In genomic region chr3:129554356-129555120, GRCh38 we compare ENCODE assay signal across 10 cellular contexts. TPM values are rescaled to one million over a fixed set of nuclear protein-coding genes. Genes with fewer than 3 reads are reported as not detected.
A peak's percentile ranks its signal among the peaks of the same experiment; 100 is the strongest.
DNase-seq lines count a peak whose midpoint lies in the region; ATAC-seq and TF ChIP-seq lines count a peak whose summit lies in the region.
"Had no signal": no experiment of that assay in that cellular context is flagged by ENCODE, and none has a peak within 500 bp of the region (broad histone marks: within the 10 kb centered on the region; RNA-seq: fewer than 3 reads in every experiment).

No MANE protein-coding gene starts in this region.

- H3K36me3 ChIP-seq in CD8-positive, alpha-beta memory T cell (ENCODE audit: insufficient read depth, low read length): no peaks in the 10 kb centered on the region

- H3K4me3 ChIP-seq in CD8-positive, alpha-beta memory T cell (ENCODE audit: low read length): no peak overlapping the region
- no peak overlapping the region for H3K4me3 ChIP-seq in NB4 (ENCODE audit: low read depth, low read length)
- H3K4me3 ChIP-seq: PC-9, suprapubic skin had no signal

- H3K36me3 Mint-ChIP-seq in CD8-positive, alpha-beta memory T cell: peaks cover 0 to 20% (median 8%) of the 10 kb centered on the region in 3 donors
- peaks cover 13% of the 10 kb centered on the region for H3K36me3 Mint-ChIP-seq in central memory CD8-positive, alpha-beta T cell (ENCODE audit: insufficient read depth)
- H3K36me3 Mint-ChIP-seq in natural killer cell treated with Interleukin-12 subunit alpha and Interleukin-12 subunit beta and Interleukin-15 and Interleukin-18, amount 100 ng/mL, for 72 hours: no peaks in the 10 kb centered on the region

- POLR2A ChIA-PET in CD8-positive, alpha-beta memory T cell (lab: Charles Lee): interaction anchor here (1.1 kb wide), 2 partner anchors 23 to 39 kb away, joined by 3 to 4 read pairs; no protein-coding TSS in a partner anchor

- H3K4me1 ChIP-seq in CD8-positive, alpha-beta memory T cell (ENCODE audit: insufficient read depth, low read length): peaks cover 21% of the 10 kb centered on the region

- no peak for DNase-seq in CD8-positive, alpha-beta memory T cell
- DNase-seq in NB4 (ENCODE audit: low read depth) (peak; percentile 38), G401 (ENCODE audit: low spot score) (no peak), AG20443 (ENCODE audit: low spot score) (no peak)
- no peak for DNase-seq in central memory CD8-positive, alpha-beta T cell (ENCODE audit: low spot score in 2 of 2)
- DNase-seq in natural killer cell treated with Interleukin-12 subunit alpha and Interleukin-12 subunit beta and Interleukin-15 and Interleukin-18, amount 100 ng/mL, for 72 hours (ENCODE audit: low spot score): no peak
- DNase-seq in activated CD8-positive, alpha-beta memory T cell treated with anti-CD3 and anti-CD28 coated beads, Interleukin-2, amount 50 U/mL, for 4 hours: no peak
- DNase-seq: PC-9 had no signal

- H3K4me3 Mint-ChIP-seq in CD8-positive, alpha-beta memory T cell: peak overlapping the region in 1 of 7 donors; percentile 20
- peak overlapping the region; percentile 29 for H3K4me3 Mint-ChIP-seq in central memory CD8-positive, alpha-beta T cell
- H3K4me3 Mint-ChIP-seq in natural killer cell treated with Interleukin-12 subunit alpha and Interleukin-12 subunit beta and Interleukin-15 and Interleukin-18, amount 100 ng/mL, for 72 hours: peak overlapping the region; percentile 9

- no peaks in the 10 kb centered on the region for H3K27me3 ChIP-seq in CD8-positive, alpha-beta memory T cell (ENCODE audit: insufficient read depth, low read length, poor library complexity, severe bottlenecking)
- H3K27me3 ChIP-seq: suprapubic skin had no signal

- H3K9me3 ChIP-seq in CD8-positive, alpha-beta memory T cell (ENCODE audit: low read length): no peaks in the 10 kb centered on the region
- H3K9me3 ChIP-seq: suprapubic skin had no signal

- no peak for TF ChIP-seq CTCF in NB4 (IDR thresholded peaks at IDR 0.05; ENCODE audit: low read depth, low read length)

- in situ Hi-C loops in G401 (cut with HindIII; ENCODE audit: low sequenced_read_pairs): no loop called here

- H3K27ac Mint-ChIP-seq in CD8-positive, alpha-beta memory T cell: peak overlapping the region in 5 of 8 donors; percentile 17 to 92 (median 48)
- peak overlapping the region; percentile 63 for H3K27ac Mint-ChIP-seq in central memory CD8-positive, alpha-beta T cell (ENCODE audit: low read depth)
- H3K27ac Mint-ChIP-seq in natural killer cell treated with Interleukin-12 subunit alpha and Interleukin-12 subunit beta and Interleukin-15 and Interleukin-18, amount 100 ng/mL, for 72 hours: peak overlapping the region in 1 of 2 donors; percentile 53

- peaks cover 29 to 37% (median 33%) of the 10 kb centered on the region in 3 donors for H3K4me1 Mint-ChIP-seq in CD8-positive, alpha-beta memory T cell
- H3K4me1 Mint-ChIP-seq in central memory CD8-positive, alpha-beta T cell: peaks cover 40% of the 10 kb centered on the region
- H3K4me1 Mint-ChIP-seq in natural killer cell treated with Interleukin-12 subunit alpha and Interleukin-12 subunit beta and Interleukin-15 and Interleukin-18, amount 100 ng/mL, for 72 hours (ENCODE audit: low read depth in 2 of 2): peaks cover 29 to 31% of the 10 kb centered on the region in 2 donors

- CTCF ChIA-PET in CD8-positive, alpha-beta memory T cell (lab: Charles Lee): interaction anchor here (0.6 to 1.8 kb wide), 5 partner anchors 22 to 298 kb away, joined by 3 to 5 read pairs (median 3); no protein-coding TSS in a partner anchor

- ATAC-seq in central memory CD8-positive, alpha-beta T cell (replicated peaks; ENCODE audit: extremely low read depth, poor library complexity, severe bottlenecking): no peak
- no peak for ATAC-seq in natural killer cell treated with Interleukin-12 subunit alpha and Interleukin-12 subunit beta and Interleukin-15 and Interleukin-18, amount 100 ng/mL, for 72 hours
- ATAC-seq in HG03521 (IDR thresholded peaks at IDR 0.05; ENCODE audit: unreplicated experiment): no peak

- no peak overlapping the region for H3K27ac ChIP-seq in CD8-positive, alpha-beta memory T cell (ENCODE audit: low read depth, low read length)
- H3K27ac ChIP-seq: PC-9, suprapubic skin had no signal

- H3K9me3 Mint-ChIP-seq in CD8-positive, alpha-beta memory T cell: no peaks in the 10 kb centered on the region
- no peaks in the 10 kb centered on the region for H3K9me3 Mint-ChIP-seq in central memory CD8-positive, alpha-beta T cell
- H3K9me3 Mint-ChIP-seq in natural killer cell treated with Interleukin-12 subunit alpha and Interleukin-12 subunit beta and Interleukin-15 and Interleukin-18, amount 100 ng/mL, for 72 hours: no peaks in the 10 kb centered on the region

- H3K27me3 Mint-ChIP-seq in CD8-positive, alpha-beta memory T cell: peaks cover 0 to 5% of the 10 kb centered on the region in 2 donors
- H3K27me3 Mint-ChIP-seq in central memory CD8-positive, alpha-beta T cell: no peaks in the 10 kb centered on the region
- H3K27me3 Mint-ChIP-seq in natural killer cell treated with Interleukin-12 subunit alpha and Interleukin-12 subunit beta and Interleukin-15 and Interleukin-18, amount 100 ng/mL, for 72 hours: peaks cover 0 to 8% of the 10 kb centered on the region in 2 donors

- no peak for TF ChIP-seq POLR2A in NB4 (IDR thresholded peaks at IDR 0.05; ENCODE audit: extremely low read depth, insufficient read length)

RNA-seq across cellular contexts. Expression of gene H1-8, which starts 11.6 kb away (rescaled TPM):
- total RNA-seq in CD8-positive, alpha-beta memory T cell: not detected
- polyA plus RNA-seq in CD8-positive, alpha-beta memory T cell: not detected
- not detected for total RNA-seq in natural killer cell treated with Interleukin-12 subunit alpha and Interleukin-12 subunit beta and Interleukin-15 and Interleukin-18, amount 100 ng/mL, for 72 hours
- not detected in 2 replicates for total RNA-seq in G401 (2014; rRNA removed; shearing (Covaris generic))
- total RNA-seq: PC-9, suprapubic skin had no signal

RNA-seq across cellular contexts. Expression of gene RHO, which starts 26.1 kb away (rescaled TPM):
- not detected for total RNA-seq in CD8-positive, alpha-beta memory T cell
- not detected for polyA plus RNA-seq in CD8-positive, alpha-beta memory T cell
- not detected for total RNA-seq in natural killer cell treated with Interleukin-12 subunit alpha and Interleukin-12 subunit beta and Interleukin-15 and Interleukin-18, amount 100 ng/mL, for 72 hours
- total RNA-seq in G401 (2014; rRNA removed; shearing (Covaris generic)): not detected in 2 replicates
- total RNA-seq: PC-9, suprapubic skin had no signal

RNA-seq across cellular contexts. Expression of gene PLXND1, which starts 51.9 kb away (rescaled TPM):
- total RNA-seq in CD8-positive, alpha-beta memory T cell: 10 to 100 TPM; 12.1 to 15.2 TPM
- 17.3 TPM for polyA plus RNA-seq in CD8-positive, alpha-beta memory T cell
- total RNA-seq in natural killer cell treated with Interleukin-12 subunit alpha and Interleukin-12 subunit beta and Interleukin-15 and Interleukin-18, amount 100 ng/mL, for 72 hours: 1 to 10 TPM; 2.8 to 4.8 TPM
- total RNA-seq in G401 (2014; rRNA removed; shearing (Covaris generic)): 21.2 and 54.7 TPM in 2 replicates
